ENCODE assay signal across 1 cellular context in the genomic region with DNA sequence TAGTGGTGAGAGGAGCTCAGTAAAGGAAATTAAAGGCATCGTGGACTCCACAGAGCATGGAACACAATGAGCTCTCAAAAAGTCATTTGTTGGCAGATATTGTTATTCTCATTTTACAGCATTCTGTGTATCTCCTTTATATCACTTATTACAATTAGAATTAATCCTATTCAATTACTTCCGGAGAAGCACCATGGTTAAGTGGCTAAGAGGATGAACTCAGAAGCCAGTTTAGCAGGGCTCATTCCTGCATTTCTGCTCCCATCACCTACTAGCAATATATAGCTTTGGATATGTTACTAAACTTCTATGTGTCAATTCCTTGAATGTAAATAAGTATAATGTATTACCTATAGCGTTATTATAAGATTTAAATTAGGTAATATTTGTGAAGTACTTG.
TF ChIP-seq lines count a peak whose summit lies in the region.

No MANE protein-coding gene starts in this region.

TF ChIP-seq in GM23338, 12 proteins besides CTCF, POLR2A, EP300 and RAD21:
- TF ChIP-seq, protein P1, sequence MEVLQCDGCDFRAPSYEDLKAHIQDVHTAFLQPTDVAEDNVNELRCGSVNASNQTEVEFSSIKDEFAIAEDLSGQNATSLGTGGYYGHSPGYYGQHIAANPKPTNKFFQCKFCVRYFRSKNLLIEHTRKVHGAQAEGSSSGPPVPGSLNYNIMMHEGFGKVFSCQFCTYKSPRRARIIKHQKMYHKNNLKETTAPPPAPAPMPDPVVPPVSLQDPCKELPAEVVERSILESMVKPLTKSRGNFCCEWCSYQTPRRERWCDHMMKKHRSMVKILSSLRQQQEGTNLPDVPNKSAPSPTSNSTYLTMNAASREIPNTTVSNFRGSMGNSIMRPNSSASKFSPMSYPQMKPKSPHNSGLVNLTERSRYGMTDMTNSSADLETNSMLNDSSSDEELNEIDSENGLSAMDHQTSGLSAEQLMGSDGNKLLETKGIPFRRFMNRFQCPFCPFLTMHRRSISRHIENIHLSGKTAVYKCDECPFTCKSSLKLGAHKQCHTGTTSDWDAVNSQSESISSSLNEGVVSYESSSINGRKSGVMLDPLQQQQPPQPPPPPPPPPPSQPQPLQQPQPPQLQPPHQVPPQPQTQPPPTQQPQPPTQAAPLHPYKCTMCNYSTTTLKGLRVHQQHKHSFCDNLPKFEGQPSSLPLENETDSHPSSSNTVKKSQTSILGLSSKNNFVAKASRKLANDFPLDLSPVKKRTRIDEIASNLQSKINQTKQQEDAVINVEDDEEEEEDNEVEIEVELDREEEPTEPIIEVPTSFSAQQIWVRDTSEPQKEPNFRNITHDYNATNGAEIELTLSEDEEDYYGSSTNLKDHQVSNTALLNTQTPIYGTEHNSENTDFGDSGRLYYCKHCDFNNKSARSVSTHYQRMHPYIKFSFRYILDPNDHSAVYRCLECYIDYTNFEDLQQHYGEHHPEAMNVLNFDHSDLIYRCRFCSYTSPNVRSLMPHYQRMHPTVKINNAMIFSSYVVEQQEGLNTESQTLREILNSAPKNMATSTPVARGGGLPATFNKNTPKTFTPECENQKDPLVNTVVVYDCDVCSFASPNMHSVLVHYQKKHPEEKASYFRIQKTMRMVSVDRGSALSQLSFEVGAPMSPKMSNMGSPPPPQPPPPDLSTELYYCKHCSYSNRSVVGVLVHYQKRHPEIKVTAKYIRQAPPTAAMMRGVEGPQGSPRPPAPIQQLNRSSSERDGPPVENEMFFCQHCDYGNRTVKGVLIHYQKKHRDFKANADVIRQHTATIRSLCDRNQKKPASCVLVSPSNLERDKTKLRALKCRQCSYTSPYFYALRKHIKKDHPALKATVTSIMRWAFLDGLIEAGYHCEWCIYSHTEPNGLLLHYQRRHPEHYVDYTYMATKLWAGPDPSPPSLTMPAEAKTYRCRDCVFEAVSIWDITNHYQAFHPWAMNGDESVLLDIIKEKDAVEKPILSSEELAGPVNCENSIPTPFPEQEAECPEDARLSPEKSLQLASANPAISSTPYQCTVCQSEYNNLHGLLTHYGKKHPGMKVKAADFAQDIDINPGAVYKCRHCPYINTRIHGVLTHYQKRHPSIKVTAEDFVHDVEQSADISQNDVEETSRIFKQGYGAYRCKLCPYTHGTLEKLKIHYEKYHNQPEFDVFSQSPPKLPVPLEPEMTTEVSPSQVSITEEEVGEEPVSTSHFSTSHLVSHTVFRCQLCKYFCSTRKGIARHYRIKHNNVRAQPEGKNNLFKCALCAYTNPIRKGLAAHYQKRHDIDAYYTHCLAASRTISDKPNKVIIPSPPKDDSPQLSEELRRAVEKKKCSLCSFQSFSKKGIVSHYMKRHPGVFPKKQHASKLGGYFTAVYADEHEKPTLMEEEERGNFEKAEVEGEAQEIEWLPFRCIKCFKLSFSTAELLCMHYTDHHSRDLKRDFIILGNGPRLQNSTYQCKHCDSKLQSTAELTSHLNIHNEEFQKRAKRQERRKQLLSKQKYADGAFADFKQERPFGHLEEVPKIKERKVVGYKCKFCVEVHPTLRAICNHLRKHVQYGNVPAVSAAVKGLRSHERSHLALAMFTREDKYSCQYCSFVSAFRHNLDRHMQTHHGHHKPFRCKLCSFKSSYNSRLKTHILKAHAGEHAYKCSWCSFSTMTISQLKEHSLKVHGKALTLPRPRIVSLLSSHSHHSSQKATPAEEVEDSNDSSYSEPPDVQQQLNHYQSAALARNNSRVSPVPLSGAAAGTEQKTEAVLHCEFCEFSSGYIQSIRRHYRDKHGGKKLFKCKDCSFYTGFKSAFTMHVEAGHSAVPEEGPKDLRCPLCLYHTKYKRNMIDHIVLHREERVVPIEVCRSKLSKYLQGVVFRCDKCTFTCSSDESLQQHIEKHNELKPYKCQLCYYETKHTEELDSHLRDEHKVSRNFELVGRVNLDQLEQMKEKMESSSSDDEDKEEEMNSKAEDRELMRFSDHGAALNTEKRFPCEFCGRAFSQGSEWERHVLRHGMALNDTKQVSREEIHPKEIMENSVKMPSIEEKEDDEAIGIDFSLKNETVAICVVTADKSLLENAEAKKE (CRISPR knock-in tag; IDR thresholded peaks at IDR 0.05) = no peak
- no peak for TF ChIP-seq NANOG (IDR thresholded peaks at IDR 0.05; ENCODE audit: borderline replicate concordance)
- no peak for TF ChIP-seq JUNB (IDR thresholded peaks at IDR 0.05; ENCODE audit: unreplicated experiment)
- TF ChIP-seq EZH2phosphoT487 (IDR thresholded peaks at IDR 0.05; ENCODE audit: unreplicated experiment) = no peak
- no peak for TF ChIP-seq EZH2 (IDR thresholded peaks at IDR 0.05; ENCODE audit: low read depth, unreplicated experiment)
- TF ChIP-seq ETS1 (IDR thresholded peaks at IDR 0.05) = no peak
- no peak for TF ChIP-seq REST (IDR thresholded peaks at IDR 0.05; ENCODE audit: unreplicated experiment)
- no peak for TF ChIP-seq STAT1 (IDR thresholded peaks at IDR 0.05; ENCODE audit: unreplicated experiment)
- TF ChIP-seq CREB1 (CRISPR knock-in tag; IDR thresholded peaks at IDR 0.05; ENCODE audit: low read depth) = no peak
- TF ChIP-seq POLR2AphosphoS5 (IDR thresholded peaks at IDR 0.05; ENCODE audit: low read depth) = no peak
- no peak for TF ChIP-seq ZNF114 (CRISPR knock-in tag; IDR thresholded peaks at IDR 0.05)
- TF ChIP-seq ZNF331 (CRISPR knock-in tag; IDR thresholded peaks at IDR 0.05; ENCODE audit: low read depth) = no peak
TF ChIP-seq in GM23338: peak in this region for 0.
